In genomic region chr13:69970521-69970920, GRCh38 we compare ENCODE assay signal across 14 cellular contexts.
DNase-seq lines count a peak whose midpoint lies in the region; ATAC-seq, FAIRE-seq and TF ChIP-seq lines count a peak whose summit lies in the region.
"Had no signal": no experiment of that assay in that cellular context is flagged by ENCODE, and none has a peak within 500 bp of the region (broad histone marks: within the 10 kb centered on the region; RNA-seq: fewer than 3 reads in every experiment).

No MANE protein-coding gene starts in this region.

- RAD21 ChIA-PET in GM12878 (lab: Charles Lee; ENCODE audit: unreplicated experiment): no interaction called here

- no peak for TF ChIP-seq POLR2A in GM12878 (IDR thresholded peaks at IDR 0.05; ENCODE audit: low read depth, low read length)

- no peaks in the 10 kb centered on the region for H3K4me1 Mint-ChIP-seq in activated CD4-positive, alpha-beta memory T cell treated with anti-CD3 and anti-CD28 coated beads for 36 hours (ENCODE audit: low read depth)
- H3K4me1 Mint-ChIP-seq: activated CD4-positive, alpha-beta T cell treated with anti-CD3 and anti-CD28 coated beads, Interleukin-2, amount 10 ng/mL, durations not matched to agents 24 days and 14 days; activated naive CD4-positive, alpha-beta T cell treated with anti-CD3 and anti-CD28 coated beads, Interleukin-2, amount 10 ng/mL, durations not matched to agents 7 days and 5 days; CD4-positive, CD25-positive, alpha-beta regulatory T cell had no signal

- SMC1A ChIA-PET in GM12878 (lab: Charles Lee; ENCODE audit: uncharacterized antibody, unreplicated experiment): no interaction called here

- H3K9me2 ChIP-seq in MM.1S (replicated peaks; ENCODE audit: insufficient read depth, low read length): no peaks in the 10 kb centered on the region

- H3K27ac ChIP-seq in GM12878 (ENCODE audit: control insufficient read depth, insufficient read depth) (no peak overlapping the region), mesodermal cell (ENCODE audit: low read depth, low read length, severe bottlenecking) (peak overlapping the region; percentile 80), MM.1S (ENCODE audit: low read length) (no peak overlapping the region)

- no peaks in the 10 kb centered on the region for H3K36me3 Mint-ChIP-seq in activated CD4-positive, alpha-beta memory T cell treated with anti-CD3 and anti-CD28 coated beads for 36 hours
- H3K36me3 Mint-ChIP-seq: activated naive CD4-positive, alpha-beta T cell treated with anti-CD3 and anti-CD28 coated beads, Interleukin-2, amount 10 ng/mL, durations not matched to agents 7 days and 5 days; CD4-positive, CD25-positive, alpha-beta regulatory T cell had no signal

- FAIRE-seq in GM12878 (lab: Jason Lieb, UNC): no peak
- FAIRE-seq: GM19239 had no signal

- H3K36me3 ChIP-seq in GM12878 (ENCODE audit: control insufficient read depth in 2 of 2, insufficient read depth in 2 of 2, low read length in 1 of 2) (no peaks in the 10 kb centered on the region), mesodermal cell (ENCODE audit: control insufficient read depth, insufficient read depth, low read length) (no peaks in the 10 kb centered on the region), MM.1S (replicated peaks; ENCODE audit: insufficient read depth, low read length) (no peaks in the 10 kb centered on the region)

- H3K9me3 Mint-ChIP-seq in activated CD4-positive, alpha-beta memory T cell treated with anti-CD3 and anti-CD28 coated beads for 36 hours: peaks cover 4% of the 10 kb centered on the region

- BruUV-seq in GM12878 (replicated peaks; lab: Mats Ljungman, UMichigan): no TSS peak

- DNase-seq in NCI-H460 (ENCODE audit: extremely low read depth, low read depth): peak; percentile 1
- DNase-seq in GM12878 (ENCODE audit: low read depth, low spot score): no peak
- DNase-seq in activated T-cell treated with anti-CD3 and anti-CD28 coated beads, Interleukin-2, amount 50 U/mL, for 48 hours: no peak
- DNase-seq in MM.1S: no peak
- no peak for DNase-seq in activated CD4-positive, alpha-beta memory T cell treated with anti-CD3 and anti-CD28 coated beads for 36 hours
- DNase-seq in stimulated activated CD4-positive, alpha-beta T cell treated with anti-CD3 and anti-CD28 coated beads, Interleukin-4, amount 100 ng/mL, for 4 hours: no peak
- DNase-seq: activated CD4-positive, alpha-beta T cell treated with anti-CD3 and anti-CD28 coated beads, Interleukin-2, amount 10 ng/mL, durations not matched to agents 24 days and 14 days; activated naive CD4-positive, alpha-beta T cell treated with anti-CD3 and anti-CD28 coated beads, Interleukin-2, amount 10 ng/mL, durations not matched to agents 7 days and 5 days; CD4-positive, CD25-positive, alpha-beta regulatory T cell; left ventricle myocardium superior; NCI-H345 had no signal

- peak overlapping the region; percentile 34; the same call in 1 of the 2 replicates for H2AFZ ChIP-seq in GM12878 (ENCODE audit: control insufficient read depth, low read depth, low read length)
- H2AFZ ChIP-seq in MM.1S (ENCODE audit: low read length): no peak overlapping the region

- TF ChIP-seq RAD21 in GM12878 (IDR thresholded peaks at IDR 0.05; ENCODE audit: insufficient read depth, low read depth, low read length): no peak

- POLR2A ChIA-PET in GM12878 (lab: Charles Lee): no interaction called here
- POLR2A ChIA-PET in activated CD4-positive, alpha-beta memory T cell treated with anti-CD3 and anti-CD28 coated beads for 36 hours (lab: Charles Lee): no interaction called here

- peak; percentile 74 for ATAC-seq in GM18868 (IDR thresholded peaks at IDR 0.05; ENCODE audit: unreplicated experiment)
- ATAC-seq in GM12878: no peak
- ATAC-seq: left ventricle myocardium superior had no signal

- H3K27me3 ChIP-seq in GM12878 (replicated peaks in 1 of 2; ENCODE audit: control insufficient read depth in 2 of 2, insufficient read depth in 2 of 2, low read length in 1 of 2) (no peaks in the 10 kb centered on the region), MM.1S (replicated peaks; ENCODE audit: insufficient read depth, low read length) (no peaks in the 10 kb centered on the region)

- no peaks in the 10 kb centered on the region for H3K27me3 Mint-ChIP-seq in activated CD4-positive, alpha-beta memory T cell treated with anti-CD3 and anti-CD28 coated beads for 36 hours
- H3K27me3 Mint-ChIP-seq: activated CD4-positive, alpha-beta T cell treated with anti-CD3 and anti-CD28 coated beads, Interleukin-2, amount 10 ng/mL, durations not matched to agents 24 days and 14 days; activated naive CD4-positive, alpha-beta T cell treated with anti-CD3 and anti-CD28 coated beads, Interleukin-2, amount 10 ng/mL, durations not matched to agents 7 days and 5 days; CD4-positive, CD25-positive, alpha-beta regulatory T cell had no signal

- CTCF ChIA-PET in GM12878 (lab: Yijun Ruan, JAX): interaction anchor here (0.7 kb wide), 1 partner anchor 11 kb away, joined by 3 read pairs; no protein-coding TSS in a partner anchor
- CTCF ChIA-PET in activated CD4-positive, alpha-beta memory T cell treated with anti-CD3 and anti-CD28 coated beads for 36 hours (lab: Charles Lee): no interaction called here

- H3K4me2 ChIP-seq in GM12878 (ENCODE audit: control insufficient read depth, insufficient read depth): no peak overlapping the region
- H3K4me2 ChIP-seq in MM.1S (ENCODE audit: low read depth, low read length): no peak overlapping the region

- intact Hi-C loops in GM12878 (cut with micrococcal nuclease; ENCODE audit: unreplicated experiment): no loop called here
- intact Hi-C loops in activated CD4-positive, alpha-beta memory T cell treated with anti-CD3 and anti-CD28 coated beads for 36 hours (cut with micrococcal nuclease): no loop called here

- H3K9me3 ChIP-seq in GM12878 (replicated peaks; ENCODE audit: control insufficient read depth, insufficient read depth, low read length): no peaks in the 10 kb centered on the region
- H3K9me3 ChIP-seq in mesodermal cell (ENCODE audit: control insufficient read depth, low read length): no peaks in the 10 kb centered on the region
- no peaks in the 10 kb centered on the region for H3K9me3 ChIP-seq in MM.1S (replicated peaks; ENCODE audit: insufficient read depth, low read length)

- in situ Hi-C loops in GM12878 (cut with MboI): no loop called here

- H3K4me3 Mint-ChIP-seq in activated CD4-positive, alpha-beta memory T cell treated with anti-CD3 and anti-CD28 coated beads for 36 hours: no peak overlapping the region
- H3K4me3 Mint-ChIP-seq: activated CD4-positive, alpha-beta T cell treated with anti-CD3 and anti-CD28 coated beads, Interleukin-2, amount 10 ng/mL, durations not matched to agents 24 days and 14 days; activated naive CD4-positive, alpha-beta T cell treated with anti-CD3 and anti-CD28 coated beads, Interleukin-2, amount 10 ng/mL, durations not matched to agents 7 days and 5 days; CD4-positive, CD25-positive, alpha-beta regulatory T cell had no signal

- H3K4me3 ChIP-seq in GM12878 (no peak overlapping the region), mesodermal cell (ENCODE audit: extremely low read depth, insufficient read depth, low read length, poor library complexity, severe bottlenecking) (no peak overlapping the region), MM.1S (ENCODE audit: low read length) (no peak overlapping the region)

- TF ChIP-seq CTCF in GM12878 (IDR thresholded peaks at IDR 0.05 in 2 of 3, conservative IDR thresholded peaks at IDR 0.05 in 1 of 3; ENCODE audit: control insufficient read depth in 2 of 3, extremely low read depth in 1 of 3, insufficient read depth in 1 of 3, low read depth in 3 of 3, low read length in 3 of 3): no peak
- no peak for TF ChIP-seq CTCF in MM.1S (IDR thresholded peaks at IDR 0.05; ENCODE audit: low read length)

- H3K27ac Mint-ChIP-seq in activated CD4-positive, alpha-beta memory T cell treated with anti-CD3 and anti-CD28 coated beads for 36 hours: no peak overlapping the region
- H3K27ac Mint-ChIP-seq: activated CD4-positive, alpha-beta T cell treated with anti-CD3 and anti-CD28 coated beads, Interleukin-2, amount 10 ng/mL, durations not matched to agents 24 days and 14 days; activated naive CD4-positive, alpha-beta T cell treated with anti-CD3 and anti-CD28 coated beads, Interleukin-2, amount 10 ng/mL, durations not matched to agents 7 days and 5 days; CD4-positive, CD25-positive, alpha-beta regulatory T cell had no signal

- H3K4me1 ChIP-seq in GM12878 (ENCODE audit: control insufficient read depth, insufficient read depth, low read length) (no peaks in the 10 kb centered on the region), mesodermal cell (ENCODE audit: control insufficient read depth, insufficient read depth, low read length, poor library complexity, severe bottlenecking) (peaks cover 5% of the 10 kb centered on the region), MM.1S (ENCODE audit: low read length) (no peaks in the 10 kb centered on the region)

- WGBS in GM12878 (ENCODE audit: insufficient coverage, insufficient replicate concordance, low lambda C conversion rate, missing lambda C conversion rate): 0% methylated on average over 2 of the region's 2 CpGs
- WGBS in mesodermal cell (ENCODE audit: insufficient coverage in 2 of 2), 2 experiments: 24 to 43% methylated on average over 1 to 2 of the region's 2 CpGs

- no peak overlapping the region for H3K9ac ChIP-seq in GM12878 (ENCODE audit: control insufficient read depth, insufficient read depth, low read length)
- no peak overlapping the region for H3K9ac ChIP-seq in MM.1S (ENCODE audit: low read length)

- H4K20me1 ChIP-seq in GM12878 (ENCODE audit: control insufficient read depth, insufficient read depth): no peaks in the 10 kb centered on the region
- no peaks in the 10 kb centered on the region for H4K20me1 ChIP-seq in MM.1S (ENCODE audit: insufficient read depth, low read length)

- H3K79me2 ChIP-seq in GM12878 (ENCODE audit: control insufficient read depth, insufficient read depth, low read length) (no peaks in the 10 kb centered on the region), MM.1S (ENCODE audit: low read length) (no peaks in the 10 kb centered on the region)

- H3F3A ChIP-seq in MM.1S (ENCODE audit: insufficient read depth, low read length): no peaks in the 10 kb centered on the region

- TF ChIP-seq EP300 in GM12878 (IDR thresholded peaks at IDR 0.05; ENCODE audit: borderline replicate concordance in 1 of 2, control insufficient read depth in 1 of 2, low read depth in 2 of 2, low read length in 2 of 2): no peak

TF ChIP-seq in GM12878, 131 proteins besides CTCF, POLR2A, EP300 and RAD21 (continues in another document):
- peak; percentile 58 for TF ChIP-seq GABPA (IDR thresholded peaks at IDR 0.05; ENCODE audit: low read depth)
